Comparison of ENCODE assay signal across 8 cellular contexts in genomic region chr16:20904507-20905079, GRCh38. TPM values are rescaled to one million over a fixed set of nuclear protein-coding genes. Genes with fewer than 3 reads are reported as not detected.
DNase-seq lines count a peak whose midpoint lies in the region; ATAC-seq and TF ChIP-seq lines count a peak whose summit lies in the region.

No MANE protein-coding gene starts in this region.

- peaks cover 80% of the 10 kb centered on the region for H3K4me1 ChIP-seq in left ventricle myocardium inferior
- peaks cover 40% of the 10 kb centered on the region for H3K4me1 ChIP-seq in RWPE2 (ENCODE audit: insufficient read depth, poor library complexity, severe bottlenecking)
- peaks cover 46% of the 10 kb centered on the region for H3K4me1 ChIP-seq in psoas muscle

- 40 to 54% (median 48%) methylated on average over 3 of the region's 3 CpGs for WGBS in psoas muscle, 3 donors

- H3K27ac ChIP-seq in left ventricle myocardium inferior (replicated peaks) (peak overlapping the region; percentile 99), RWPE2 (ENCODE audit: poor library complexity, severe bottlenecking) (peak overlapping the region; percentile 94), psoas muscle (peak overlapping the region; percentile 54)

- H3K9me3 ChIP-seq in left ventricle myocardium inferior (replicated peaks) = no peaks in the 10 kb centered on the region
- H3K9me3 ChIP-seq in RWPE2 (ENCODE audit: severe bottlenecking) = no peaks in the 10 kb centered on the region
- no peaks in the 10 kb centered on the region for H3K9me3 ChIP-seq in psoas muscle

- no peaks in the 10 kb centered on the region for H3K27me3 ChIP-seq in left ventricle myocardium inferior (ENCODE audit: low read depth)
- H3K27me3 ChIP-seq in RWPE2 (ENCODE audit: insufficient read depth, poor library complexity, severe bottlenecking) = no peaks in the 10 kb centered on the region
- no peaks in the 10 kb centered on the region for H3K27me3 ChIP-seq in psoas muscle (ENCODE audit: insufficient read depth in 3 of 3, low read length in 2 of 3)

- ATAC-seq in Right ventricle myocardium superior (ENCODE audit: poor library complexity) (no peak), RWPE2 (ENCODE audit: low read depth) (peak; percentile 21), psoas muscle (no peak)

- H3K36me3 ChIP-seq in left ventricle myocardium inferior = no peaks in the 10 kb centered on the region
- no peaks in the 10 kb centered on the region; the same call in 1 of the 2 replicates for H3K36me3 ChIP-seq in RWPE2 (ENCODE audit: low read depth)
- H3K36me3 ChIP-seq in psoas muscle (ENCODE audit: insufficient read depth in 1 of 2, low read depth in 1 of 2) = no peaks in the 10 kb centered on the region

- no peak for TF ChIP-seq CTCF in left ventricle myocardium inferior (IDR thresholded peaks at IDR 0.05; ENCODE audit: borderline replicate concordance)
- TF ChIP-seq CTCF in RWPE2 (IDR thresholded peaks at IDR 0.05; ENCODE audit: poor library complexity, severe bottlenecking) = no peak
- no peak for TF ChIP-seq CTCF in psoas muscle (IDR thresholded peaks at IDR 0.05)

- intact Hi-C loops in left ventricle myocardium inferior (cut with micrococcal nuclease) = loop anchor here (5.0 kb wide), 1 partner anchor 42 kb away; no protein-coding TSS in a partner anchor
- intact Hi-C loops in Right ventricle myocardium superior (cut with DNase I) = loop anchor here (5.0 kb wide), 1 partner anchor 52 kb away; no protein-coding TSS in a partner anchor
- intact Hi-C loops in psoas muscle (cut with DNase I) = loop anchor here (5.0 kb wide), 2 partner anchors 37 to 97 kb away; partner anchors contain the start of genes ERI2 (in 1 of the 2) and REXO5 (in 1 of the 2)

- H3K4me3 ChIP-seq in left ventricle myocardium inferior (peak overlapping the region; percentile 19), RWPE2 (ENCODE audit: severe bottlenecking) (no peak overlapping the region), psoas muscle (no peak overlapping the region)

- no peak for DNase-seq in left ventricle myocardium inferior
- DNase-seq in Right ventricle myocardium superior = no peak
- no peak for DNase-seq in RWPE2 (ENCODE audit: low spot score)
- peak; percentile 4 for DNase-seq in effector CD4-positive, alpha-beta T cell
- no peak for DNase-seq in psoas muscle
- DNase-seq in AG20443 (ENCODE audit: low spot score) = no peak
- DNase-seq in DMS 273 treated with DMSO at 0.1 percent for 48 hours (lab: John Stamatoyannopoulos, UW) = no peak
- DNase-seq in NCI-H1048 (lab: John Stamatoyannopoulos, UW) = no peak

RNA-seq across cellular contexts. Expression of gene LYRM1, which starts 4.0 kb away (rescaled TPM):
- 45.4 TPM for total RNA-seq in left ventricle myocardium inferior
- total RNA-seq in Right ventricle myocardium superior = 49.8 TPM
- total RNA-seq in psoas muscle = 10 to 100 TPM; 27.2 to 47.9 (median 32.7) TPM
- polyA plus RNA-seq in psoas muscle = 10 to 100 TPM; 33.6 to 54.0 (median 53.8) TPM

RNA-seq across cellular contexts. Expression of gene DCUN1D3, which starts 4.4 kb away (rescaled TPM):
- total RNA-seq in left ventricle myocardium inferior = 9.8 TPM
- total RNA-seq in Right ventricle myocardium superior = 14.6 TPM
- 10 to 100 TPM in 2 of 4 donors, 1 to 10 TPM in 2; 6.8 to 19.6 (median 11.6) TPM for total RNA-seq in psoas muscle
- polyA plus RNA-seq in psoas muscle = 1 to 10 TPM; 2.2 to 8.7 (median 8.6) TPM
